In genomic region chr6:28657367-28657755, GRCh38 we compare ENCODE assay signal across 9 cellular contexts.
DNase-seq lines count a peak whose midpoint lies in the region; ATAC-seq, FAIRE-seq and TF ChIP-seq lines count a peak whose summit lies in the region.
"Had no signal": no experiment of that assay in that cellular context is flagged by ENCODE, and none has a peak within 500 bp of the region (broad histone marks: within the 10 kb centered on the region; RNA-seq: fewer than 3 reads in every experiment).

No MANE protein-coding gene starts in this region.

- H3K9me3 ChIP-seq in heart left ventricle (no peaks in the 10 kb centered on the region), keratinocyte (ENCODE audit: control insufficient read depth, low read depth, low read length) (no peaks in the 10 kb centered on the region)

- no peak for TF ChIP-seq CTCF in heart left ventricle (IDR thresholded peaks at IDR 0.05)
- no peak for TF ChIP-seq CTCF in keratinocyte (optimal IDR thresholded peaks at IDR 0.05 in 1 of 3, IDR thresholded peaks at IDR 0.05 in 1 of 3, conservative IDR thresholded peaks at IDR 0.05 in 1 of 3; ENCODE audit: extremely low read depth in 1 of 3, insufficient read depth in 2 of 3, low read length in 3 of 3)

- peaks cover 25% of the 10 kb centered on the region for H3K4me1 Mint-ChIP-seq in activated naive CD8-positive, alpha-beta T cell (ENCODE audit: low read depth)

- H2AFZ ChIP-seq in keratinocyte (ENCODE audit: control insufficient read depth, low read length) = no peak overlapping the region

- no peaks in the 10 kb centered on the region for H4K20me1 ChIP-seq in keratinocyte (ENCODE audit: control insufficient read depth, extremely low read depth, insufficient read depth, low read length)

- H3K36me3 ChIP-seq in heart left ventricle = no peaks in the 10 kb centered on the region
- H3K36me3 ChIP-seq in keratinocyte (ENCODE audit: control insufficient read depth in 2 of 2, extremely low read depth in 1 of 2, insufficient read depth in 2 of 2, low read length in 2 of 2) = no peaks in the 10 kb centered on the region

- no peak overlapping the region for H3K27ac Mint-ChIP-seq in activated naive CD8-positive, alpha-beta T cell

- intact Hi-C loops in heart left ventricle (cut with DNase I) = no loop called here
- intact Hi-C loops in cardiac septum (cut with DNase I) = no loop called here

- ATAC-seq in heart left ventricle = no peak

- H3K9me3 Mint-ChIP-seq in activated naive CD8-positive, alpha-beta T cell (ENCODE audit: low read depth) = no peaks in the 10 kb centered on the region

- H3K36me3 Mint-ChIP-seq in activated naive CD8-positive, alpha-beta T cell = no peaks in the 10 kb centered on the region

- H3K27me3 Mint-ChIP-seq in activated naive CD8-positive, alpha-beta T cell = peaks cover 51% of the 10 kb centered on the region

- no peak overlapping the region for H3K27ac ChIP-seq in heart left ventricle
- no peak overlapping the region for H3K27ac ChIP-seq in keratinocyte (ENCODE audit: control insufficient read depth, insufficient read depth, low read length)

- peak overlapping the region in 11 of 12 donors; percentile 18 to 57 (median 42) for H3K4me3 ChIP-seq in heart left ventricle
- peak overlapping the region in 2 of 3 experiments; percentile 21 to 67 for H3K4me3 ChIP-seq in keratinocyte (ENCODE audit: control insufficient read depth in 2 of 3, extremely low read depth in 1 of 3, insufficient read depth in 2 of 3, low read depth in 1 of 3, low read length in 3 of 3)

- H3K9me1 ChIP-seq in keratinocyte (ENCODE audit: control insufficient read depth, extremely low read depth, insufficient read depth, low read length) = no peaks in the 10 kb centered on the region

- FAIRE-seq in keratinocyte (lab: Jason Lieb, UNC) (no peak), urothelium cell line (lab: Jason Lieb, UNC) (no peak)

- no peak for DNase-seq in heart left ventricle
- DNase-seq in cardiac septum (ENCODE audit: low spot score) = no peak
- no peak for DNase-seq in keratinocyte (ENCODE audit: low read depth, low spot score)
- peak; percentile 14 for DNase-seq in urothelium cell line (ENCODE audit: low spot score)
- DNase-seq in SIG-M5 treated with dmso at 0.1 percent for 504 hours (lab: John Stamatoyannopoulos, UW; ENCODE audit: unreplicated experiment) = no peak
- no peak for DNase-seq in HCEC 1CT
- no peak for DNase-seq in KG1 (lab: John Stamatoyannopoulos, UW)
- DNase-seq: GF-D8 had no signal

- peak overlapping the region; percentile 82 for H3K4me2 ChIP-seq in keratinocyte (ENCODE audit: control insufficient read depth, extremely low read depth, insufficient read depth, low read depth, low read length)

- H3K27me3 ChIP-seq in heart left ventricle = peaks cover 0 to 72% (median 21%) of the 10 kb centered on the region in 9 donors
- peaks cover 16% of the 10 kb centered on the region for H3K27me3 ChIP-seq in keratinocyte (ENCODE audit: control insufficient read depth, extremely low read depth, insufficient read depth, low read length)

- 3 to 13% (median 6%) methylated on average over 10 of the region's 10 CpGs for WGBS in heart left ventricle, 4 donors

- no peak overlapping the region for H3K9ac ChIP-seq in keratinocyte (ENCODE audit: control insufficient read depth, extremely low read depth, insufficient read depth, low read length)

- H3K4me1 ChIP-seq in heart left ventricle (peaks cover 0 to 17% (median 3%) of the 10 kb centered on the region in 12 donors), keratinocyte (ENCODE audit: control insufficient read depth, extremely low read depth, insufficient read depth, low read length) (peaks cover 9% of the 10 kb centered on the region)

- dilution Hi-C loops in keratinocyte (cut with MboI; ENCODE audit: extremely low pct_ligation_motif_present, low sequenced_read_pairs) = no loop called here

- H3K4me3 Mint-ChIP-seq in activated naive CD8-positive, alpha-beta T cell = peak overlapping the region; percentile 86

- TF ChIP-seq POLR2A in heart left ventricle (IDR thresholded peaks at IDR 0.05) = no peak

- H3K79me2 ChIP-seq in keratinocyte (ENCODE audit: control insufficient read depth, insufficient read depth, low read length) = no peaks in the 10 kb centered on the region
